ENCODE assay signal across 13 cellular contexts in the genomic region with DNA sequence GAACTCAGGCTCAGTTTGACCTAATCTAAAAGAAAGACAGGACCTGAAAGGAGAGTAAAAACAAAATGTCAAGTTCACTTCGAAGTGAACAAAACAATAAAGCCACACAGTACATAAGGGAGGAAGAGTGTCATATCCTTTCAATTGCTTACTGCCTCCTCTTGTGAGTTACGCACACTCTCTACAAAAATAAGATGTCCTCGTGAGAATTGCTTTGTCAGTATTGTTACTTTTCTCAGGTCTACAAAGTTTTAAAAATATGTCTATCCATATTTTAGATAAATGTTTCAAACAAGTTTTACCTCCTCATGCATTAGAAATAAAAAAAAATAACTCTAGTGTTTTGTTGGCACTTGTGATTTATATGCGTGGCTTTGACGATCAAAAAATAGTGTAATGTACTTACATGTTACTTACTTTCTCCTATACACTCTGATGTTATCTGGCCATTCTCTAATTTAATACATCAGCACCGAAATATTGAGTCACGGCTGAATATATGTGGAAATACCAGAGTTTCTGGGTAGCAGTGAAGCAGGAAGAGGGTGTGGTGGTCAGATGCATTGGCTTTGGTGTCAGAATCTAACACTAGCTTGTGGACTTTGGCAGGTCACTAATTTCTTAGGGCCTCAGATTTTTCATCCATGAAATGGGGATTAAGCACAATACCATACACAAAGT. TPM values are rescaled to one million over a fixed set of nuclear protein-coding genes. Genes with fewer than 3 reads are reported as not detected.
A peak's percentile ranks its signal among the peaks of the same experiment; 100 is the strongest.
DNase-seq lines count a peak whose midpoint lies in the region; ATAC-seq, FAIRE-seq and TF ChIP-seq lines count a peak whose summit lies in the region.
"Had no signal": no experiment of that assay in that cellular context is flagged by ENCODE, and none has a peak within 500 bp of the region (broad histone marks: within the 10 kb centered on the region; RNA-seq: fewer than 3 reads in every experiment).

No MANE protein-coding gene starts in this region.

- peak overlapping the region; percentile 9 for H3K4me2 ChIP-seq in keratinocyte (ENCODE audit: control insufficient read depth, extremely low read depth, insufficient read depth, low read depth, low read length)

- H3K36me3 Mint-ChIP-seq in activated T-cell treated with anti-CD3 and anti-CD28 coated beads, Interleukin-2, amount 50 U/mL, for 24 hours (ENCODE audit: low read depth) = no peaks in the 10 kb centered on the region
- H3K36me3 Mint-ChIP-seq in activated naive CD8-positive, alpha-beta T cell = no peaks in the 10 kb centered on the region

- 58% methylated on average over 7 of the region's 7 CpGs for WGBS in thymus

- no peak for FAIRE-seq in keratinocyte (lab: Jason Lieb, UNC)
- FAIRE-seq: frontal cortex, RCC 7860 had no signal

- H3K36me3 ChIP-seq in keratinocyte (ENCODE audit: control insufficient read depth in 2 of 2, extremely low read depth in 1 of 2, insufficient read depth in 2 of 2, low read length in 2 of 2) (no peaks in the 10 kb centered on the region), thymus (ENCODE audit: control insufficient read depth, insufficient read depth) (no peaks in the 10 kb centered on the region)
- H3K36me3 ChIP-seq: thoracic aorta had no signal

- no peaks in the 10 kb centered on the region for H3K9me3 Mint-ChIP-seq in activated T-cell treated with anti-CD3 and anti-CD28 coated beads, Interleukin-2, amount 50 U/mL, for 24 hours
- H3K9me3 Mint-ChIP-seq in activated naive CD8-positive, alpha-beta T cell (ENCODE audit: low read depth) = no peaks in the 10 kb centered on the region

- H3K27ac Mint-ChIP-seq in activated T-cell treated with anti-CD3 and anti-CD28 coated beads, Interleukin-2, amount 50 U/mL, for 24 hours = peak overlapping the region; percentile 98
- H3K27ac Mint-ChIP-seq in activated naive CD8-positive, alpha-beta T cell = peak overlapping the region; percentile 99

- H3K4me1 ChIP-seq in keratinocyte (ENCODE audit: control insufficient read depth, extremely low read depth, insufficient read depth, low read length) (peaks cover 11% of the 10 kb centered on the region), thymus (ENCODE audit: control insufficient read depth, insufficient read depth, low read length) (peaks cover 5% of the 10 kb centered on the region)
- H3K4me1 ChIP-seq: body of pancreas had no signal

- H3K27me3 ChIP-seq in keratinocyte (ENCODE audit: control insufficient read depth, extremely low read depth, insufficient read depth, low read length) (no peaks in the 10 kb centered on the region), thymus (ENCODE audit: control insufficient read depth, insufficient read depth) (no peaks in the 10 kb centered on the region)
- H3K27me3 ChIP-seq: body of pancreas had no signal

- no peaks in the 10 kb centered on the region for H3K79me2 ChIP-seq in keratinocyte (ENCODE audit: control insufficient read depth, insufficient read depth, low read length)

- H3K4me3 ChIP-seq in keratinocyte (ENCODE audit: control insufficient read depth in 2 of 3, extremely low read depth in 1 of 3, insufficient read depth in 2 of 3, low read depth in 1 of 3, low read length in 3 of 3) = no peak overlapping the region
- no peak overlapping the region for H3K4me3 ChIP-seq in thymus (ENCODE audit: low read length)
- H3K4me3 ChIP-seq: body of pancreas, thoracic aorta had no signal

- H3K27me3 Mint-ChIP-seq in activated T-cell treated with anti-CD3 and anti-CD28 coated beads, Interleukin-2, amount 50 U/mL, for 24 hours = no peaks in the 10 kb centered on the region
- H3K27me3 Mint-ChIP-seq in activated naive CD8-positive, alpha-beta T cell = no peaks in the 10 kb centered on the region

- DNase-seq in activated T-cell treated with anti-CD3 and anti-CD28 coated beads, Interleukin-2, amount 50 U/mL, for 24 hours = no peak
- DNase-seq in activated T-cell treated with anti-CD3 and anti-CD28 coated beads for 4 hours = no peak
- no peak for DNase-seq in keratinocyte (ENCODE audit: low read depth, low spot score)
- DNase-seq in inferior parietal cortex (ENCODE audit: extremely low spot score) = no peak
- no peak for DNase-seq in NCI-H187 treated with DMSO at 0.1 percent for 48 hours (lab: John Stamatoyannopoulos, UW)
- DNase-seq: body of pancreas, NCI-H146 had no signal

- no peak for ATAC-seq in HG03139 (IDR thresholded peaks at IDR 0.05; ENCODE audit: unreplicated experiment)
- ATAC-seq: body of pancreas had no signal

- TF ChIP-seq CTCF in keratinocyte (optimal IDR thresholded peaks at IDR 0.05 in 1 of 3, IDR thresholded peaks at IDR 0.05 in 1 of 3, conservative IDR thresholded peaks at IDR 0.05 in 1 of 3; ENCODE audit: extremely low read depth in 1 of 3, insufficient read depth in 2 of 3, low read length in 3 of 3) = no peak

- no peak overlapping the region for H3K9ac ChIP-seq in keratinocyte (ENCODE audit: control insufficient read depth, extremely low read depth, insufficient read depth, low read length)

- peak overlapping the region; percentile 72 for H3K4me3 Mint-ChIP-seq in activated T-cell treated with anti-CD3 and anti-CD28 coated beads, Interleukin-2, amount 50 U/mL, for 24 hours
- peak overlapping the region; percentile 77 for H3K4me3 Mint-ChIP-seq in activated naive CD8-positive, alpha-beta T cell

- peaks cover 71% of the 10 kb centered on the region for H3K4me1 Mint-ChIP-seq in activated T-cell treated with anti-CD3 and anti-CD28 coated beads, Interleukin-2, amount 50 U/mL, for 24 hours (ENCODE audit: low read depth)
- H3K4me1 Mint-ChIP-seq in activated naive CD8-positive, alpha-beta T cell (ENCODE audit: low read depth) = peaks cover 69% of the 10 kb centered on the region

- dilution Hi-C loops in keratinocyte (cut with MboI; ENCODE audit: extremely low pct_ligation_motif_present, low sequenced_read_pairs) = no loop called here

- H2AFZ ChIP-seq in keratinocyte (ENCODE audit: control insufficient read depth, low read length) = peak overlapping the region; percentile 45

- H3K9me3 ChIP-seq in keratinocyte (ENCODE audit: control insufficient read depth, low read depth, low read length) = no peaks in the 10 kb centered on the region
- no peaks in the 10 kb centered on the region for H3K9me3 ChIP-seq in thymus (ENCODE audit: control insufficient read depth)
- H3K9me3 ChIP-seq: body of pancreas, thoracic aorta had no signal

- no peak overlapping the region for H3K27ac ChIP-seq in keratinocyte (ENCODE audit: control insufficient read depth, insufficient read depth, low read length)
- H3K27ac ChIP-seq in thymus (ENCODE audit: low read depth) = peak overlapping the region; percentile 86

- no peaks in the 10 kb centered on the region for H3K9me1 ChIP-seq in keratinocyte (ENCODE audit: control insufficient read depth, extremely low read depth, insufficient read depth, low read length)

- no peaks in the 10 kb centered on the region for H4K20me1 ChIP-seq in keratinocyte (ENCODE audit: control insufficient read depth, extremely low read depth, insufficient read depth, low read length)

RNA-seq across cellular contexts. Expression of gene MRPL1, which starts 8.1 kb away (rescaled TPM):
- polyA plus RNA-seq in keratinocyte = 30.7 to 71.4 TPM (median 31.6 TPM) in 3 replicates
- polyA plus RNA-seq in keratinocyte (2011; ENCODE audit: low read depth) = 10.2 TPM
- 32.6 and 45.4 TPM in 2 replicates for polyA plus RNA-seq in keratinocyte (2011; cell fraction: cytosol; rRNA removed)
- 18.6 and 32.0 TPM in 2 replicates for polyA plus RNA-seq in keratinocyte (2011; cell fraction: nucleus; rRNA removed)
- 20.1 and 35.7 TPM in 2 replicates for polyA plus RNA-seq in keratinocyte (2012; ENCODE audit: low replicate concordance)
- 2.2 to 14.3 TPM (median 6.2 TPM) in 3 replicates for polyA minus RNA-seq in keratinocyte
- 13.6 TPM for polyA minus RNA-seq in keratinocyte (2011; cell fraction: cytosol; rRNA and poly(A)+ RNA removed)
- 2.4 and 10.4 TPM in 2 replicates for polyA minus RNA-seq in keratinocyte (2011; cell fraction: nucleus; rRNA and poly(A)+ RNA removed)
- polyA plus RNA-seq in thymus = 74.7 TPM

RNA-seq across cellular contexts. Expression of gene CNOT6L, which starts 35.4 kb away (rescaled TPM):
- polyA plus RNA-seq in keratinocyte (6.5 to 12.0 TPM (median 9.5 TPM) in 3 replicates), thymus (28.4 TPM)
- polyA plus RNA-seq in keratinocyte (2011; ENCODE audit: low read depth) = 15.3 TPM
- 5.9 and 11.9 TPM in 2 replicates for polyA plus RNA-seq in keratinocyte (2011; cell fraction: cytosol; rRNA removed)
- polyA plus RNA-seq in keratinocyte (2011; cell fraction: nucleus; rRNA removed) = 9.5 and 11.4 TPM in 2 replicates
- polyA plus RNA-seq in keratinocyte (2012; ENCODE audit: low replicate concordance) = 10.7 and 14.2 TPM in 2 replicates
- polyA minus RNA-seq in keratinocyte = 21.6 to 49.1 TPM (median 22.3 TPM) in 3 replicates
- polyA minus RNA-seq in keratinocyte (2011; cell fraction: cytosol; rRNA and poly(A)+ RNA removed) = 8.2 TPM
- 11.7 and 27.5 TPM in 2 replicates for polyA minus RNA-seq in keratinocyte (2011; cell fraction: nucleus; rRNA and poly(A)+ RNA removed)
